ENCODE assay signal across 27 cellular contexts in genomic region chr2:104836253-104836652, GRCh38. TPM values are rescaled to one million over a fixed set of nuclear protein-coding genes. Genes with fewer than 3 reads are reported as not detected.
DNase-seq lines count a peak whose midpoint lies in the region; ATAC-seq and TF ChIP-seq lines count a peak whose summit lies in the region.
"Had no signal": no experiment of that assay in that cellular context is flagged by ENCODE, and none has a peak within 500 bp of the region (broad histone marks: within the 10 kb centered on the region; RNA-seq: fewer than 3 reads in every experiment).

No MANE protein-coding gene starts in this region.

- no peak overlapping the region for H3K4me3 ChIP-seq in neural progenitor cell
- H3K4me3 ChIP-seq: BLaER1, GM23248, MG63, SK-N-MC had no signal

- TF ChIP-seq CTCF in neural progenitor cell (IDR thresholded peaks at IDR 0.05) = no peak
- TF ChIP-seq CTCF in RWPE1 (conservative IDR thresholded peaks at IDR 0.05; ENCODE audit: low read depth) = no peak

- no peak overlapping the region for H3K4me3 Mint-ChIP-seq in neural progenitor cell
- H3K4me3 Mint-ChIP-seq in activated CD4-positive, alpha-beta memory T cell treated with anti-CD3 and anti-CD28 coated beads, Interleukin-2, amount 10 ng/mL, durations not matched to agents 7 days and 5 days = no peak overlapping the region
- H3K4me3 Mint-ChIP-seq: CD4-positive, CD25-positive, alpha-beta regulatory T cell had no signal

- peaks cover 39% of the 10 kb centered on the region for H3K4me1 Mint-ChIP-seq in neural progenitor cell
- no peaks in the 10 kb centered on the region for H3K4me1 Mint-ChIP-seq in activated CD4-positive, alpha-beta memory T cell treated with anti-CD3 and anti-CD28 coated beads, Interleukin-2, amount 10 ng/mL, durations not matched to agents 7 days and 5 days
- H3K4me1 Mint-ChIP-seq: CD4-positive, CD25-positive, alpha-beta regulatory T cell had no signal

- H3K36me3 Mint-ChIP-seq in neural progenitor cell = peaks cover 30% of the 10 kb centered on the region
- H3K36me3 Mint-ChIP-seq in activated CD4-positive, alpha-beta memory T cell treated with anti-CD3 and anti-CD28 coated beads, Interleukin-2, amount 10 ng/mL, durations not matched to agents 7 days and 5 days (ENCODE audit: low read depth) = no peaks in the 10 kb centered on the region
- H3K36me3 Mint-ChIP-seq: CD4-positive, CD25-positive, alpha-beta regulatory T cell had no signal

- peaks cover 4% of the 10 kb centered on the region for H3K9me3 Mint-ChIP-seq in neural progenitor cell
- no peaks in the 10 kb centered on the region for H3K9me3 Mint-ChIP-seq in activated CD4-positive, alpha-beta memory T cell treated with anti-CD3 and anti-CD28 coated beads, Interleukin-2, amount 10 ng/mL, durations not matched to agents 7 days and 5 days

- H3K4me2 ChIP-seq in neural progenitor cell = no peak overlapping the region
- H3K4me2 ChIP-seq: BLaER1 had no signal

- CTCF ChIA-PET in activated CD4-positive, alpha-beta memory T cell treated with anti-CD3 and anti-CD28 coated beads, Interleukin-2, amount 10 ng/mL, durations not matched to agents 7 days and 5 days (lab: Charles Lee) = interaction anchor here (0.9 kb wide), 1 partner anchor 11 kb away, joined by 5 read pairs; no protein-coding TSS in a partner anchor
- CTCF ChIA-PET in RWPE1 (lab: Yijun Ruan, JAX) = interaction anchor here (2.0 kb wide), 1 partner anchor 14 kb away, joined by 6 read pairs; no protein-coding TSS in a partner anchor

- H3K27me3 Mint-ChIP-seq in neural progenitor cell (ENCODE audit: insufficient read depth, low read depth) = no peaks in the 10 kb centered on the region
- peaks cover 4% of the 10 kb centered on the region for H3K27me3 Mint-ChIP-seq in activated CD4-positive, alpha-beta memory T cell treated with anti-CD3 and anti-CD28 coated beads, Interleukin-2, amount 10 ng/mL, durations not matched to agents 7 days and 5 days

- no peaks in the 10 kb centered on the region for H3K4me1 ChIP-seq in neural progenitor cell
- H3K4me1 ChIP-seq: BLaER1 had no signal

- H3K79me2 ChIP-seq in neural progenitor cell (ENCODE audit: low read depth) = no peaks in the 10 kb centered on the region

- H3K9ac ChIP-seq in neural progenitor cell = no peak overlapping the region
- H3K9ac ChIP-seq: BLaER1, GM23248 had no signal

- H3F3A ChIP-seq in neural progenitor cell (ENCODE audit: low read depth) = no peaks in the 10 kb centered on the region

- peak; percentile 63 for DNase-seq in Ammon's horn (ENCODE audit: low spot score)
- peak; percentile 68 for DNase-seq in astrocyte of the hippocampus (ENCODE audit: low read depth, low spot score)
- DNase-seq in globus pallidus (ENCODE audit: low spot score) = peak; percentile 58
- DNase-seq in neural progenitor cell (ENCODE audit: low spot score) = no peak
- DNase-seq in activated CD4-positive, alpha-beta memory T cell treated with anti-CD3 and anti-CD28 coated beads, Interleukin-2, amount 10 ng/mL, durations not matched to agents 7 days and 5 days = no peak
- no peak for DNase-seq in RWPE1 (ENCODE audit: low spot score)
- DNase-seq: CD4-positive, CD25-positive, alpha-beta regulatory T cell; DMS153; DND-41; GM23248; H7; KG1; MG63; NCI-H1048; NCI-H1417; NCI-H1694; NCI-H2029 treated with DMSO at 0.1 percent for 48 hours; NCI-H446 treated with DMSO at 0.1 percent for 48 hours; NCI-H526; NCI-H82; SIG-M5 had no signal

- POLR2A ChIA-PET in activated CD4-positive, alpha-beta memory T cell treated with anti-CD3 and anti-CD28 coated beads, Interleukin-2, amount 10 ng/mL, durations not matched to agents 7 days and 5 days (lab: Charles Lee) = interaction anchor here (0.5 kb wide), 1 partner anchor 13 kb away, joined by 3 read pairs; no protein-coding TSS in a partner anchor
- POLR2A ChIA-PET in RWPE1 (lab: Yijun Ruan, JAX; ENCODE audit: low non-redundant PET) = no interaction called here

- H3K27ac Mint-ChIP-seq in neural progenitor cell = peak overlapping the region; percentile 46
- no peak overlapping the region for H3K27ac Mint-ChIP-seq in activated CD4-positive, alpha-beta memory T cell treated with anti-CD3 and anti-CD28 coated beads, Interleukin-2, amount 10 ng/mL, durations not matched to agents 7 days and 5 days
- H3K27ac Mint-ChIP-seq: CD4-positive, CD25-positive, alpha-beta regulatory T cell had no signal

- no peaks in the 10 kb centered on the region for H3K9me3 ChIP-seq in neural progenitor cell (ENCODE audit: low read depth)
- H3K9me3 ChIP-seq: BLaER1, MG63 had no signal

- H4K20me1 ChIP-seq in neural progenitor cell (ENCODE audit: low read depth) = no peaks in the 10 kb centered on the region
- H4K20me1 ChIP-seq: BLaER1 had no signal

- H3K27me3 ChIP-seq in neural progenitor cell = peaks cover 23% of the 10 kb centered on the region
- H3K27me3 ChIP-seq: MG63 had no signal

- H3K27ac ChIP-seq in neural progenitor cell (no peak overlapping the region), RWPE1 (no peak overlapping the region)
- H3K27ac ChIP-seq: BLaER1, GM23248, SK-N-MC had no signal

- no peaks in the 10 kb centered on the region for H3K36me3 ChIP-seq in neural progenitor cell
- H3K36me3 ChIP-seq: BLaER1, MG63 had no signal

- no peak overlapping the region for H2AFZ ChIP-seq in neural progenitor cell (replicated peaks)
- H2AFZ ChIP-seq: GM23248 had no signal

- ATAC-seq in HG02588 (IDR thresholded peaks at IDR 0.05; ENCODE audit: unreplicated experiment) (no peak), HG03460 (IDR thresholded peaks at IDR 0.05; ENCODE audit: unreplicated experiment) (no peak)
- ATAC-seq: Panc1 had no signal

RNA-seq across cellular contexts. Expression of gene POU3F3, which starts 17.7 kb away (rescaled TPM):
- total RNA-seq in neural progenitor cell (ENCODE audit: low replicate concordance) = 0.25 TPM in 1 of 2 replicates, not detected in the other
- total RNA-seq in activated CD4-positive, alpha-beta memory T cell treated with anti-CD3 and anti-CD28 coated beads, Interleukin-2, amount 10 ng/mL, durations not matched to agents 7 days and 5 days = not detected
- total RNA-seq: A172; CD4-positive, CD25-positive, alpha-beta regulatory T cell; GM23248; H7 had no signal

Comparison
In these comparisons a context has a peak if more than half of its experiments do, and no peak if none do; other contexts are left out.
1. DNase-seq: peak in Ammon's horn (single experiment), astrocyte of the hippocampus (single experiment) and globus pallidus (single experiment); none in neural progenitor cell (single experiment), activated CD4-positive, alpha-beta memory T cell treated with anti-CD3 and anti-CD28 coated beads, Interleukin-2, amount 10 ng/mL, durations not matched to agents 7 days and 5 days (single experiment) and RWPE1 (single experiment).